Comparison of ENCODE assay signal across 29 cellular contexts in genomic region chr15:35678774-35679173, GRCh38.
DNase-seq lines count a peak whose midpoint lies in the region; ATAC-seq, FAIRE-seq and TF ChIP-seq lines count a peak whose summit lies in the region.
"Had no signal": no experiment of that assay in that cellular context is flagged by ENCODE, and none has a peak within 500 bp of the region (broad histone marks: within the 10 kb centered on the region; RNA-seq: fewer than 3 reads in every experiment).

No MANE protein-coding gene starts in this region.

- FAIRE-seq in islet of Langerhans (lab: Jason Lieb, UNC) = peak; percentile 91
- FAIRE-seq in pancreas (lab: Jason Lieb, UNC) = peak; percentile 49
- FAIRE-seq: A204.1, GM12878, GM12892, GM18507 had no signal

- H3K4me3 Mint-ChIP-seq in T-helper 17 cell = no peak overlapping the region
- H3K4me3 Mint-ChIP-seq: CD14-positive monocyte; CD4-positive, alpha-beta memory T cell; CD4-positive, CD25-positive, alpha-beta regulatory T cell; CD8-positive, alpha-beta memory T cell had no signal

- TF ChIP-seq POLR2A in esophagus muscularis mucosa (IDR thresholded peaks at IDR 0.05; ENCODE audit: low read depth) (no peak), esophagus squamous epithelium (IDR thresholded peaks at IDR 0.05) (no peak), erythroblast (IDR thresholded peaks at IDR 0.05; ENCODE audit: low read length) (no peak)

- WGBS in esophagus muscularis mucosa = 19% methylated on average over 2 of the region's 2 CpGs
- 55 to 61% methylated on average over 2 of the region's 2 CpGs for WGBS in pancreas, 2 donors
- 27 to 39% methylated on average over 2 of the region's 2 CpGs for WGBS in esophagus squamous epithelium, 2 donors

- H3K27ac ChIP-seq in esophagus muscularis mucosa (replicated peaks in 1 of 4) (peak overlapping the region in 3 of 4 donors; percentile 20 to 58 (median 52)), pancreas (no peak overlapping the region), esophagus squamous epithelium (peak overlapping the region in 1 of 4 donors; percentile 2)
- H3K27ac ChIP-seq: BLaER1 had no signal

- H3K27me3 ChIP-seq in esophagus muscularis mucosa (no peaks in the 10 kb centered on the region), pancreas (no peaks in the 10 kb centered on the region), esophagus squamous epithelium (no peaks in the 10 kb centered on the region)
- H3K27me3 ChIP-seq: BE2C, BLaER1 had no signal

- no peaks in the 10 kb centered on the region for H3K36me3 ChIP-seq in esophagus muscularis mucosa
- no peaks in the 10 kb centered on the region for H3K36me3 ChIP-seq in pancreas
- no peaks in the 10 kb centered on the region for H3K36me3 ChIP-seq in esophagus squamous epithelium
- H3K36me3 ChIP-seq: BE2C, BLaER1 had no signal

- TF ChIP-seq CTCF in esophagus muscularis mucosa (IDR thresholded peaks at IDR 0.05) (no peak), pancreas (IDR thresholded peaks at IDR 0.05) (no peak), esophagus squamous epithelium (IDR thresholded peaks at IDR 0.05) (no peak)

- H3K4me1 Mint-ChIP-seq in T-helper 17 cell = no peaks in the 10 kb centered on the region
- H3K4me1 Mint-ChIP-seq: CD14-positive monocyte; CD4-positive, alpha-beta memory T cell; CD4-positive, CD25-positive, alpha-beta regulatory T cell; CD8-positive, alpha-beta memory T cell had no signal

- DNase-seq in esophagus muscularis mucosa (ENCODE audit: extremely low spot score) = no peak
- DNase-seq in pancreas = no peak
- DNase-seq in esophagus squamous epithelium (lab: John Stamatoyannopoulos, UW) = no peak
- DNase-seq in erythroblast (lab: John Stamatoyannopoulos, UW) = no peak
- no peak for DNase-seq in T-helper 17 cell
- DNase-seq: 8988T; ACHN; BE2C; C1 segment of cervical spinal cord; CD4-positive, alpha-beta memory T cell; CD4-positive, CD25-positive, alpha-beta regulatory T cell; CD8-positive, alpha-beta memory T cell; COR-L47; DMS 273 treated with DMSO at 0.1 percent for 48 hours; DMS153; DMS53; DMS79; DND-41; EL; GDM1 had no signal

- peaks cover 2% of the 10 kb centered on the region for H3K27me3 Mint-ChIP-seq in T-helper 17 cell
- H3K27me3 Mint-ChIP-seq: CD4-positive, CD25-positive, alpha-beta regulatory T cell had no signal

- H3K27ac Mint-ChIP-seq in T-helper 17 cell = no peak overlapping the region
- H3K27ac Mint-ChIP-seq: CD14-positive monocyte; CD4-positive, alpha-beta memory T cell; CD8-positive, alpha-beta memory T cell had no signal

- intact Hi-C loops in esophagus muscularis mucosa (cut with DNase I) = no loop called here
- intact Hi-C loops in pancreas (cut with DNase I) = no loop called here
- intact Hi-C loops in esophagus squamous epithelium (cut with DNase I) = no loop called here

- H3K4me3 ChIP-seq in esophagus muscularis mucosa = no peak overlapping the region
- no peak overlapping the region for H3K4me3 ChIP-seq in pancreas
- H3K4me3 ChIP-seq in esophagus squamous epithelium = no peak overlapping the region
- H3K4me3 ChIP-seq: BLaER1, GM12878 had no signal

- no peaks in the 10 kb centered on the region for H3K36me3 Mint-ChIP-seq in T-helper 17 cell (ENCODE audit: low read depth)
- H3K36me3 Mint-ChIP-seq: CD14-positive monocyte; CD4-positive, alpha-beta memory T cell; CD4-positive, CD25-positive, alpha-beta regulatory T cell; CD8-positive, alpha-beta memory T cell had no signal

- ATAC-seq in SK-N-SH treated with all-trans-retinoic acid at 6 μM for 48 hours (no peak), pancreas (no peak), HG02970 (IDR thresholded peaks at IDR 0.05; ENCODE audit: low FRiP score, unreplicated experiment) (no peak), T-helper 17 cell (no peak)
- ATAC-seq: GM12878 had no signal

- peaks cover 24 to 70% (median 57%) of the 10 kb centered on the region in 4 donors for H3K4me1 ChIP-seq in esophagus muscularis mucosa
- peaks cover 0 to 3% (median 0%) of the 10 kb centered on the region in 3 donors for H3K4me1 ChIP-seq in pancreas
- H3K4me1 ChIP-seq in esophagus squamous epithelium = peaks cover 0 to 26% (median 0%) of the 10 kb centered on the region in 3 donors

- no peaks in the 10 kb centered on the region for H3K9me3 ChIP-seq in esophagus muscularis mucosa
- H3K9me3 ChIP-seq in pancreas = no peaks in the 10 kb centered on the region
- no peaks in the 10 kb centered on the region for H3K9me3 ChIP-seq in esophagus squamous epithelium
- H3K9me3 ChIP-seq in T-helper 17 cell (ENCODE audit: control insufficient read depth, low read length, poor library complexity, severe bottlenecking) = no peaks in the 10 kb centered on the region
- H3K9me3 ChIP-seq: BE2C, BLaER1 had no signal

- no peak for TF ChIP-seq EP300 in esophagus muscularis mucosa (IDR thresholded peaks at IDR 0.05)

TF ChIP-seq in SK-N-SH treated with all-trans-retinoic acid at 6 μM for 48 hours, 23 proteins besides CTCF, POLR2A, EP300 and RAD21:
- peak; percentile 76 for TF ChIP-seq ISL1 (CRISPR knock-in tag; IDR thresholded peaks at IDR 0.05)
- no peak for TF ChIP-seq CREB5 (CRISPR knock-in tag; IDR thresholded peaks at IDR 0.05; ENCODE audit: low read depth)

Comparison
In these comparisons a context has a peak if more than half of its experiments do, and no peak if none do; other contexts are left out.
1. H3K27ac ChIP-seq: peak in esophagus muscularis mucosa (3 of 4); none in pancreas (0 of 4).